Comparison of ENCODE assay signal across 25 cellular contexts in genomic region chr9:134176599-134176968, GRCh38. TPM values are rescaled to one million over a fixed set of nuclear protein-coding genes. Genes with fewer than 3 reads are reported as not detected.
"Had no signal": no experiment of that assay in that cellular context is flagged by ENCODE, and none has a peak within 500 bp of the region (broad histone marks: within the 10 kb centered on the region; RNA-seq: fewer than 3 reads in every experiment).

No MANE protein-coding gene starts in this region.

- H3K9me3 ChIP-seq: breast epithelium, esophagus muscularis mucosa, mucosa of descending colon, sigmoid colon, spleen, thoracic aorta, vagina had no signal

- H3K4me3 ChIP-seq: breast epithelium, mucosa of descending colon, spleen, thoracic aorta, vagina had no signal

- H3K27ac Mint-ChIP-seq: activated CD4-positive, alpha-beta memory T cell treated with anti-CD3 and anti-CD28 coated beads for 36 hours; activated naive CD8-positive, alpha-beta T cell treated with anti-CD3 and anti-CD28 coated beads for 36 hours; type B pancreatic cell had no signal

- H3K27me3 ChIP-seq: vagina had no signal

- H3K36me3 ChIP-seq: breast epithelium, esophagus muscularis mucosa, sigmoid colon, spleen, thoracic aorta, vagina had no signal

- H3K4me3 Mint-ChIP-seq: activated CD4-positive, alpha-beta memory T cell treated with anti-CD3 and anti-CD28 coated beads for 36 hours; activated naive CD8-positive, alpha-beta T cell treated with anti-CD3 and anti-CD28 coated beads for 36 hours; central memory CD8-positive, alpha-beta T cell; type B pancreatic cell had no signal

- DNase-seq: activated CD4-positive, alpha-beta memory T cell treated with anti-CD3 and anti-CD28 coated beads for 36 hours; activated CD4-positive, alpha-beta T cell treated with anti-CD3 and anti-CD28 coated beads for 48 hours; activated naive CD4-positive, alpha-beta T cell treated with Interleukin-2 at 50 U/mL for 16 hours; activated naive CD8-positive, alpha-beta T cell treated with anti-CD3 and anti-CD28 coated beads for 36 hours; activated T-cell treated with anti-CD3 and anti-CD28 coated beads, Interleukin-2, amount 50 U/mL, for 48 hours; dorsolateral prefrontal cortex; hypothalamus; mesendoderm; occipital lobe; stimulated activated CD4-positive, alpha-beta T cell treated with anti-CD3 and anti-CD28 coated beads, Interleukin-4, amount 100 ng/mL, for 1 hour; stimulated activated naive CD4-positive, alpha-beta T cell treated with Interleukin-2 at 50 U/mL for 16 hours had no signal

- FAIRE-seq: colon, frontal cortex, islet of Langerhans had no signal

- H3K36me3 Mint-ChIP-seq: activated CD4-positive, alpha-beta memory T cell treated with anti-CD3 and anti-CD28 coated beads for 36 hours; activated naive CD8-positive, alpha-beta T cell treated with anti-CD3 and anti-CD28 coated beads for 36 hours; type B pancreatic cell had no signal

- H3K27ac ChIP-seq: breast epithelium, esophagus muscularis mucosa, sigmoid colon, thoracic aorta, vagina had no signal

- H3K27me3 Mint-ChIP-seq: activated naive CD8-positive, alpha-beta T cell treated with anti-CD3 and anti-CD28 coated beads for 36 hours; central memory CD8-positive, alpha-beta T cell; type B pancreatic cell had no signal

- H3K9me3 Mint-ChIP-seq: activated CD4-positive, alpha-beta memory T cell treated with anti-CD3 and anti-CD28 coated beads for 36 hours; activated naive CD8-positive, alpha-beta T cell treated with anti-CD3 and anti-CD28 coated beads for 36 hours; central memory CD8-positive, alpha-beta T cell; type B pancreatic cell had no signal

RNA-seq across cellular contexts. Expression of gene RNU6ATAC, which starts 12.2 kb away (rescaled TPM):
- total RNA-seq: breast epithelium, frontal cortex, occipital lobe, renal cortical epithelial cell, sigmoid colon, thoracic aorta, vagina had no signal
- polyA plus RNA-seq: neural cell, sigmoid colon, spleen had no signal
